In genomic region chr6:130670142-130670541, GRCh38 we compare ENCODE assay signal across 1 cellular context.
TF ChIP-seq lines count a peak whose summit lies in the region.

No MANE protein-coding gene starts in this region.

TF ChIP-seq in HepG2, 621 proteins besides CTCF, POLR2A, EP300 and RAD21 (continued from another document):
- TF ChIP-seq MLX (CRISPR knock-in tag; IDR thresholded peaks at IDR 0.05), result peak; percentile 56; the same call in 1 of the 2 replicates
- TF ChIP-seq FOXC1 (CRISPR knock-in tag; IDR thresholded peaks at IDR 0.05; ENCODE audit: borderline replicate concordance), result no peak
- TF ChIP-seq FOXA3 (CRISPR knock-in tag; IDR thresholded peaks at IDR 0.05), result peak; percentile 11; the same call in 1 of the 2 replicates
- 0 out of 2 replicates have a peak, but pooled peaks have one; percentile 10 for TF ChIP-seq SOX5 (CRISPR knock-in tag; IDR thresholded peaks at IDR 0.05; ENCODE audit: borderline replicate concordance)
TF ChIP-seq in HepG2: peak in this region for 4.
